ENCODE assay signal across 23 cellular contexts in genomic region chr11:69135420-69136363, GRCh38. TPM values are rescaled to one million over a fixed set of nuclear protein-coding genes. Genes with fewer than 3 reads are reported as not detected.
DNase-seq lines count a peak whose midpoint lies in the region; ATAC-seq and TF ChIP-seq lines count a peak whose summit lies in the region.
"Had no signal": no experiment of that assay in that cellular context is flagged by ENCODE, and none has a peak within 500 bp of the region (broad histone marks: within the 10 kb centered on the region; RNA-seq: fewer than 3 reads in every experiment).

No MANE protein-coding gene starts in this region.

- no TSS peak for BruUV-seq in Panc1 (replicated peaks; lab: Mats Ljungman, UMichigan)

- H3K4me1 ChIP-seq in Panc1 (ENCODE audit: control insufficient read depth, insufficient read depth, low read length), result peaks cover 14% of the 10 kb centered on the region
- H3K4me1 ChIP-seq: psoas muscle had no signal

- no peak overlapping the region for H3K27ac Mint-ChIP-seq in activated naive CD4-positive, alpha-beta T cell treated with anti-CD3 and anti-CD28 coated beads for 36 hours
- no peak overlapping the region for H3K27ac Mint-ChIP-seq in CD4-positive, alpha-beta T cell
- H3K27ac Mint-ChIP-seq: activated CD4-positive, alpha-beta memory T cell treated with anti-CD3 and anti-CD28 coated beads, Interleukin-2, amount 10 ng/mL, durations not matched to agents 7 days and 5 days had no signal

- intact Hi-C loops in activated naive CD4-positive, alpha-beta T cell treated with anti-CD3 and anti-CD28 coated beads for 36 hours (cut with micrococcal nuclease), result no loop called here
- intact Hi-C loops in Panc1 (cut with micrococcal nuclease; ENCODE audit: unreplicated experiment), result no loop called here
- intact Hi-C loops in CD4-positive, alpha-beta T cell (cut with DNase I, micrococcal nuclease), result no loop called here

- peak overlapping the region; percentile 15; the same call in 1 of the 2 replicates for H3K27ac ChIP-seq in Panc1 (ENCODE audit: low read length)
- H3K27ac ChIP-seq in CD4-positive, alpha-beta T cell (ENCODE audit: low read depth, low read length), result no peak overlapping the region
- H3K27ac ChIP-seq: GM23248, HL-60, left ventricle myocardium inferior, psoas muscle, skin epidermis, uterus had no signal

- in situ Hi-C loops in Panc1 (cut with HindIII; ENCODE audit: low pct_unique_long_range_greater_than_20kb, low sequenced_read_pairs), result no loop called here

- H3K9me3 Mint-ChIP-seq in activated naive CD4-positive, alpha-beta T cell treated with anti-CD3 and anti-CD28 coated beads for 36 hours, result peaks cover 5% of the 10 kb centered on the region
- H3K9me3 Mint-ChIP-seq in CD4-positive, alpha-beta T cell, result no peaks in the 10 kb centered on the region

- H3K4me3 Mint-ChIP-seq in activated naive CD4-positive, alpha-beta T cell treated with anti-CD3 and anti-CD28 coated beads for 36 hours, result no peak overlapping the region
- no peak overlapping the region for H3K4me3 Mint-ChIP-seq in CD4-positive, alpha-beta T cell
- H3K4me3 Mint-ChIP-seq: activated CD4-positive, alpha-beta memory T cell treated with anti-CD3 and anti-CD28 coated beads, Interleukin-2, amount 10 ng/mL, durations not matched to agents 7 days and 5 days had no signal

- CTCF ChIA-PET in activated naive CD4-positive, alpha-beta T cell treated with anti-CD3 and anti-CD28 coated beads for 36 hours (lab: Charles Lee), result no interaction called here
- CTCF ChIA-PET in Panc1 (lab: Charles Lee), result no interaction called here
- CTCF ChIA-PET in CD4-positive, alpha-beta T cell (lab: Charles Lee), result no interaction called here

- H3K36me3 Mint-ChIP-seq in activated naive CD4-positive, alpha-beta T cell treated with anti-CD3 and anti-CD28 coated beads for 36 hours (ENCODE audit: low read depth), result no peaks in the 10 kb centered on the region
- no peaks in the 10 kb centered on the region for H3K36me3 Mint-ChIP-seq in CD4-positive, alpha-beta T cell (ENCODE audit: low read depth)

- H3K27me3 ChIP-seq in Panc1 (ENCODE audit: control insufficient read depth, insufficient read depth, low read length), result no peaks in the 10 kb centered on the region
- H3K27me3 ChIP-seq in CD4-positive, alpha-beta T cell (ENCODE audit: control insufficient read depth, insufficient read depth, low read length), result no peaks in the 10 kb centered on the region
- H3K27me3 ChIP-seq: uterus had no signal

- H3K9me3 ChIP-seq in Panc1 (ENCODE audit: control insufficient read depth, insufficient read depth, low read depth, low read length), result peaks cover 8% of the 10 kb centered on the region; the same call in 1 of the 2 replicates
- no peaks in the 10 kb centered on the region for H3K9me3 ChIP-seq in CD4-positive, alpha-beta T cell (ENCODE audit: control insufficient read depth, low read length)
- H3K9me3 ChIP-seq: uterus had no signal

- DNase-seq in activated naive CD4-positive, alpha-beta T cell treated with anti-CD3 and anti-CD28 coated beads for 36 hours, result peak; percentile 44
- DNase-seq in activated naive CD4-positive, alpha-beta T cell treated with anti-CD3 and anti-CD28 coated beads, Interleukin-2, amount 50 U/mL, for 16 hours, result no peak
- no peak for DNase-seq in Panc1 (ENCODE audit: low read depth, low spot score)
- peak; percentile 21 for DNase-seq in kidney glomerular epithelial cell (lab: John Stamatoyannopoulos, UW)
- DNase-seq in stimulated activated naive CD8-positive, alpha-beta T cell treated with anti-CD3 and anti-CD28 coated beads, Interleukin-15, Interleukin-2, amounts not matched to agents 100 U/mL and 50 U/mL, for 24 hours, result peak; percentile 26
- DNase-seq in OCI-M2 (lab: John Stamatoyannopoulos, UW; ENCODE audit: unreplicated experiment), result no peak
- no peak for DNase-seq in CD4-positive, alpha-beta T cell
- DNase-seq in GM10266 (ENCODE audit: extremely low spot score), result no peak
- DNase-seq: activated CD4-positive, alpha-beta memory T cell treated with anti-CD3 and anti-CD28 coated beads, Interleukin-2, amount 10 ng/mL, durations not matched to agents 7 days and 5 days; cortex of kidney; DMS53; GF-D8; GM23248; left ventricle myocardium inferior; NCI-H2171; NCI-H526; psoas muscle; SHP77 treated with DMSO at 0.1 percent for 48 hours; stimulated activated CD4-positive, alpha-beta T cell treated with anti-CD3 and anti-CD28 coated beads, Interleukin-4, amount 100 ng/mL, for 24 hours; substantia nigra; uterus had no signal

- TF ChIP-seq CTCF in Panc1 (IDR thresholded peaks at IDR 0.05) (no peak), GM10266 (IDR thresholded peaks at IDR 0.05; ENCODE audit: control insufficient read depth, insufficient read depth, low read depth, missing control alignments) (no peak)
- no peak for TF ChIP-seq CTCF in CD4-positive, alpha-beta T cell (IDR thresholded peaks at IDR 0.05)

- H3K27me3 Mint-ChIP-seq in activated naive CD4-positive, alpha-beta T cell treated with anti-CD3 and anti-CD28 coated beads for 36 hours (ENCODE audit: low read depth), result no peaks in the 10 kb centered on the region
- no peaks in the 10 kb centered on the region for H3K27me3 Mint-ChIP-seq in CD4-positive, alpha-beta T cell
- H3K27me3 Mint-ChIP-seq: activated CD4-positive, alpha-beta memory T cell treated with anti-CD3 and anti-CD28 coated beads, Interleukin-2, amount 10 ng/mL, durations not matched to agents 7 days and 5 days had no signal

- H3K36me3 ChIP-seq in Panc1 (ENCODE audit: control insufficient read depth, insufficient read depth, low read length), result no peaks in the 10 kb centered on the region
- H3K36me3 ChIP-seq: left ventricle myocardium inferior, uterus had no signal

- peaks cover 29% of the 10 kb centered on the region for H3K4me1 Mint-ChIP-seq in activated naive CD4-positive, alpha-beta T cell treated with anti-CD3 and anti-CD28 coated beads for 36 hours (ENCODE audit: low read depth)
- peaks cover 15% of the 10 kb centered on the region for H3K4me1 Mint-ChIP-seq in CD4-positive, alpha-beta T cell (ENCODE audit: low read depth)
- H3K4me1 Mint-ChIP-seq: activated CD4-positive, alpha-beta memory T cell treated with anti-CD3 and anti-CD28 coated beads, Interleukin-2, amount 10 ng/mL, durations not matched to agents 7 days and 5 days had no signal

- POLR2A ChIA-PET in Panc1 (lab: Charles Lee), result no interaction called here
- POLR2A ChIA-PET in CD4-positive, alpha-beta T cell (lab: Charles Lee), result no interaction called here

- ATAC-seq in Panc1, result no peak
- ATAC-seq in stimulated activated naive CD8-positive, alpha-beta T cell treated with anti-CD3 and anti-CD28 coated beads, Interleukin-15, Interleukin-2, amounts not matched to agents 100 U/mL and 50 U/mL, for 24 hours, result peak; percentile 34
- ATAC-seq in CD4-positive, alpha-beta T cell (ENCODE audit: poor library complexity), result no peak
- ATAC-seq: psoas muscle had no signal

- H3K4me3 ChIP-seq in Panc1 (ENCODE audit: low read depth in 2 of 2, low read length in 2 of 2), result no peak overlapping the region
- H3K4me3 ChIP-seq: GM23248, left ventricle myocardium inferior, psoas muscle, skin epidermis, uterus had no signal

RNA-seq across cellular contexts. Expression of gene SMIM38, which starts 20.0 kb away (rescaled TPM):
- under 1 TPM; 0.12 to 0.17 TPM for total RNA-seq in activated naive CD4-positive, alpha-beta T cell treated with anti-CD3 and anti-CD28 coated beads for 36 hours
- 0.46 TPM for total RNA-seq in Panc1 (2021; ENCODE audit: unreplicated experiment)
- polyA plus RNA-seq in Panc1 (2012; ENCODE audit: insufficient read length), result 0.15 TPM
- under 1 TPM; 0.08 to 0.30 TPM for total RNA-seq in CD4-positive, alpha-beta T cell
- total RNA-seq: GM23248, left ventricle myocardium inferior had no signal
- polyA plus RNA-seq: GM23248 had no signal

Comparison
In these comparisons a context has a peak if more than half of its experiments do, and no peak if none do; other contexts are left out.
1. DNase-seq: peak in activated naive CD4-positive, alpha-beta T cell treated with anti-CD3 and anti-CD28 coated beads for 36 hours (single experiment), kidney glomerular epithelial cell (single experiment) and stimulated activated naive CD8-positive, alpha-beta T cell treated with anti-CD3 and anti-CD28 coated beads, Interleukin-15, Interleukin-2, amounts not matched to agents 100 U/mL and 50 U/mL, for 24 hours (single experiment); none in activated naive CD4-positive, alpha-beta T cell treated with anti-CD3 and anti-CD28 coated beads, Interleukin-2, amount 50 U/mL, for 16 hours (single experiment), Panc1 (single experiment), OCI-M2 (single experiment), CD4-positive, alpha-beta T cell (0 of 10) and GM10266 (single experiment).